12 cellular contexts compared by ENCODE assay signal in the genomic region with DNA sequence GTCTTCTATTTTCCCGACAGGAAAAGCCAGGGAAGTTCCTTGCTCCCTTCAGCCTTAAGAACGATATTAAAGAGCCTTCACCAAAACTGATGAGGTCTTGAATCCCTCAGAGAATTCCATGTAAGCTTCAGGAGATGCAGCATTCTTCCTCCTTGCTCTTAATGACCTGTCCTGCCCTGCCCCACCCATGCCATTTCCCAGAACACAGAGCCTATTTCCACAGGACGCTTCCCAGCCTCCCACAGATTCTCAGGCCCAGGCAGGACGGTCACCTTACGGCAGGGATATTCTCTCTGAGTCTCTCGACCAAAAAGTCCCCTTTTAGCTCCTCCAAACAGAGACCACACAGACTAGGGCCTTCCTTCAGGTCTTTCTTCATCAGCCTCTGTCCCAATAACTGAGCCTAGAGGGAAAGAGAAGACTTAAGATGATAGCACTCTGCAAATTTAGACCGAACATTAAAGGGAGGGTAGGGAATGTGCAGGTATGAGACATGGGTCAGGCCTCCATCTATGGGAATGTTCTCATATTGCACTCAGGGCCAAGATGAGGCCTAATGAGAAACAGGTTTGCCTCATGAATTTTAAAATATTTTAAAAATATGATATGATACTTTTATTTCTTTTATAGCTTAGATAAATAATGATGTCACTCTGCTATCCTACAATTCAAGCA.
"Had no signal": no experiment of that assay in that cellular context is flagged by ENCODE, and none has a peak within 500 bp of the region (broad histone marks: within the 10 kb centered on the region; RNA-seq: fewer than 3 reads in every experiment).

No MANE protein-coding gene starts in this region.

- H3K27me3 ChIP-seq: brain microvascular endothelial cell, testis, vagina had no signal

- H3K9me3 ChIP-seq: psoas muscle, testis, vagina had no signal

- H3K27me3 Mint-ChIP-seq: activated CD4-positive, alpha-beta memory T cell treated with anti-CD3 and anti-CD28 coated beads for 36 hours had no signal

- DNase-seq: activated CD4-positive, alpha-beta memory T cell treated with anti-CD3 and anti-CD28 coated beads for 36 hours; activated effector memory CD4-positive, alpha-beta T cell treated with anti-CD3 and anti-CD28 coated beads, Interleukin-2, amount 50 U/mL, for 16 hours; activated T-cell treated with anti-CD3 and anti-CD28 coated beads, Interleukin-2, amount 50 U/mL, for 4 hours; amygdala; brain microvascular endothelial cell; psoas muscle; stimulated activated CD4-positive, alpha-beta T cell treated with anti-CD3 and anti-CD28 coated beads, Interleukin-2, amount 100 ng/mL, for 48 hours; stimulated activated naive CD8-positive, alpha-beta T cell treated with anti-CD3 and anti-CD28 coated beads, Interleukin-15, Interleukin-2, amounts not matched to agents 100 U/mL and 50 U/mL, for 24 hours; testis had no signal

- H3K4me3 ChIP-seq: psoas muscle, testis, vagina had no signal

- ATAC-seq: activated T-cell treated with anti-CD3 and anti-CD28 coated beads, Interleukin-2, amount 50 U/mL, for 4 hours; psoas muscle; stimulated activated naive CD8-positive, alpha-beta T cell treated with anti-CD3 and anti-CD28 coated beads, Interleukin-15, Interleukin-2, amounts not matched to agents 100 U/mL and 50 U/mL, for 24 hours had no signal

- H3K9me3 Mint-ChIP-seq: activated CD4-positive, alpha-beta memory T cell treated with anti-CD3 and anti-CD28 coated beads for 36 hours; activated T-cell treated with anti-CD3 and anti-CD28 coated beads, Interleukin-2, amount 50 U/mL, for 4 hours had no signal

- H3K4me3 Mint-ChIP-seq: activated CD4-positive, alpha-beta memory T cell treated with anti-CD3 and anti-CD28 coated beads for 36 hours; activated T-cell treated with anti-CD3 and anti-CD28 coated beads, Interleukin-2, amount 50 U/mL, for 4 hours had no signal

- H3K4me1 ChIP-seq: psoas muscle, testis had no signal

- H3K27ac ChIP-seq: brain microvascular endothelial cell, psoas muscle, testis, vagina, VCaP had no signal

- H3K36me3 ChIP-seq: brain microvascular endothelial cell, vagina had no signal

- H3K27ac Mint-ChIP-seq: activated CD4-positive, alpha-beta memory T cell treated with anti-CD3 and anti-CD28 coated beads for 36 hours; activated naive CD4-positive, alpha-beta T cell treated with anti-CD3 and anti-CD28 coated beads, Interleukin-2, amount 50 U/mL, for 72 hours had no signal

- H3K36me3 Mint-ChIP-seq: activated CD4-positive, alpha-beta memory T cell treated with anti-CD3 and anti-CD28 coated beads for 36 hours; activated naive CD4-positive, alpha-beta T cell treated with anti-CD3 and anti-CD28 coated beads, Interleukin-2, amount 50 U/mL, for 72 hours had no signal
